ENCODE assay signal across 29 cellular contexts in genomic region chr22:28250036-28250695, GRCh38.
"Had no signal": no experiment of that assay in that cellular context is flagged by ENCODE, and none has a peak within 500 bp of the region (broad histone marks: within the 10 kb centered on the region; RNA-seq: fewer than 3 reads in every experiment).

No MANE protein-coding gene starts in this region.

- H3K4me1 Mint-ChIP-seq: activated naive CD4-positive, alpha-beta T cell treated with anti-CD3 and anti-CD28 coated beads, Interleukin-2, amount 50 U/mL, for 24 hours; activated naive CD8-positive, alpha-beta T cell treated with anti-CD3 and anti-CD28 coated beads, Interleukin-2, amount 10 ng/mL, durations not matched to agents 7 days and 5 days; activated T-helper 17 cell treated with anti-CD3 and anti-CD28 coated beads, Interleukin-2, amount 50 U/mL, for 72 hours had no signal

- H3K4me2 ChIP-seq: PC-9 had no signal

- H3K36me3 Mint-ChIP-seq: activated naive CD8-positive, alpha-beta T cell treated with anti-CD3 and anti-CD28 coated beads, Interleukin-2, amount 10 ng/mL, durations not matched to agents 7 days and 5 days had no signal

- H2AFZ ChIP-seq: PC-9 had no signal

- H3K4me3 Mint-ChIP-seq: activated CD4-positive, alpha-beta T cell treated with anti-CD3 and anti-CD28 coated beads, Interleukin-2, amount 10 ng/mL, durations not matched to agents 24 days and 14 days; activated CD8-positive, alpha-beta T cell treated with anti-CD3 and anti-CD28 coated beads for 36 hours; activated naive CD4-positive, alpha-beta T cell treated with anti-CD3 and anti-CD28 coated beads, Interleukin-2, amount 50 U/mL, for 24 hours; activated naive CD8-positive, alpha-beta T cell treated with anti-CD3 and anti-CD28 coated beads, Interleukin-2, amount 10 ng/mL, durations not matched to agents 7 days and 5 days; activated T-cell treated with anti-CD3 and anti-CD28 coated beads, Interleukin-2, amount 50 U/mL, for 72 hours; activated T-helper 17 cell treated with anti-CD3 and anti-CD28 coated beads, Interleukin-2, amount 50 U/mL, for 72 hours; T-helper 1 cell treated with Interleukin-12 subunit alpha and Interleukin-12 subunit beta and Interleukin-4 antibody, amounts not matched to agents 30 μg/mL and 1 μg/mL, for 36 hours; T-helper 2 cell treated with Interferon-gamma antibody and Interleukin-4, amounts not matched to agents 5 μg/mL and 100 μg/mL, for 36 hours had no signal

- FAIRE-seq: RCC 7860, TTC549 had no signal

- DNase-seq: activated CD4-positive, alpha-beta T cell treated with anti-CD3 and anti-CD28 coated beads, Interleukin-2, amount 10 ng/mL, durations not matched to agents 24 days and 14 days; activated CD4-positive, alpha-beta T cell treated with anti-CD3 and anti-CD28 coated beads, Interleukin-2, amount 50 U/mL, for 4 hours; activated CD8-positive, alpha-beta T cell treated with anti-CD3 and anti-CD28 coated beads for 36 hours; activated gamma-delta T cell; activated naive CD4-positive, alpha-beta T cell treated with Interleukin-2 at 50 U/mL for 16 hours; activated naive CD8-positive, alpha-beta T cell treated with anti-CD3 and anti-CD28 coated beads, Interleukin-2, amount 10 ng/mL, durations not matched to agents 7 days and 5 days; activated T-cell treated with anti-CD3 and anti-CD28 coated beads, Interleukin-2, amount 50 U/mL, for 1 hour; activated T-cell treated with anti-CD3 and anti-CD28 coated beads, Interleukin-2, amount 50 U/mL, for 72 hours; Karpas-422; KBM-7; NCI-H1105; NCI-H1417 treated with DMSO at 0.1 percent for 48 hours; NCI-H187 treated with DMSO at 0.1 percent for 48 hours; NCI-H2081; NCI-H2171 treated with DMSO at 0.1 percent for 48 hours; NCI-H2227 treated with DMSO at 0.1 percent for 48 hours; NCI-H446 treated with DMSO at 0.1 percent for 48 hours; NCI-H524; NCI-H82; PC-9; SIG-M5 had no signal

- H3K4me3 ChIP-seq: PC-9 had no signal

- ATAC-seq: activated CD8-positive, alpha-beta T cell treated with anti-CD3 and anti-CD28 coated beads for 36 hours; activated T-cell treated with anti-CD3 and anti-CD28 coated beads, Interleukin-2, amount 50 U/mL, for 72 hours; activated T-helper 17 cell treated with anti-CD3 and anti-CD28 coated beads, Interleukin-2, amount 50 U/mL, for 72 hours; Right ventricle myocardium inferior had no signal

- H3K27me3 Mint-ChIP-seq: activated CD8-positive, alpha-beta T cell treated with anti-CD3 and anti-CD28 coated beads for 36 hours; activated naive CD8-positive, alpha-beta T cell treated with anti-CD3 and anti-CD28 coated beads, Interleukin-2, amount 10 ng/mL, durations not matched to agents 7 days and 5 days had no signal

- H3K27ac ChIP-seq: PC-9, RWPE1 had no signal

- H3K9me3 Mint-ChIP-seq: activated CD4-positive, alpha-beta T cell treated with anti-CD3 and anti-CD28 coated beads, Interleukin-2, amount 10 ng/mL, durations not matched to agents 24 days and 14 days; activated CD8-positive, alpha-beta T cell treated with anti-CD3 and anti-CD28 coated beads for 36 hours; activated naive CD4-positive, alpha-beta T cell treated with anti-CD3 and anti-CD28 coated beads, Interleukin-2, amount 50 U/mL, for 24 hours; activated naive CD8-positive, alpha-beta T cell treated with anti-CD3 and anti-CD28 coated beads, Interleukin-2, amount 10 ng/mL, durations not matched to agents 7 days and 5 days; activated T-cell treated with anti-CD3 and anti-CD28 coated beads, Interleukin-2, amount 50 U/mL, for 72 hours; activated T-helper 17 cell treated with anti-CD3 and anti-CD28 coated beads, Interleukin-2, amount 50 U/mL, for 72 hours; T-helper 1 cell treated with Interleukin-12 subunit alpha and Interleukin-12 subunit beta and Interleukin-4 antibody, amounts not matched to agents 30 μg/mL and 1 μg/mL, for 36 hours; T-helper 2 cell treated with Interferon-gamma antibody and Interleukin-4, amounts not matched to agents 5 μg/mL and 100 μg/mL, for 36 hours had no signal

- H3K27ac Mint-ChIP-seq: activated CD4-positive, alpha-beta T cell treated with anti-CD3 and anti-CD28 coated beads, Interleukin-2, amount 10 ng/mL, durations not matched to agents 24 days and 14 days; activated CD8-positive, alpha-beta T cell treated with anti-CD3 and anti-CD28 coated beads for 36 hours; activated naive CD4-positive, alpha-beta T cell treated with anti-CD3 and anti-CD28 coated beads, Interleukin-2, amount 50 U/mL, for 24 hours; activated naive CD8-positive, alpha-beta T cell treated with anti-CD3 and anti-CD28 coated beads, Interleukin-2, amount 10 ng/mL, durations not matched to agents 7 days and 5 days; activated T-cell treated with anti-CD3 and anti-CD28 coated beads, Interleukin-2, amount 50 U/mL, for 72 hours; activated T-helper 17 cell treated with anti-CD3 and anti-CD28 coated beads, Interleukin-2, amount 50 U/mL, for 72 hours; T-helper 1 cell treated with Interleukin-12 subunit alpha and Interleukin-12 subunit beta and Interleukin-4 antibody, amounts not matched to agents 30 μg/mL and 1 μg/mL, for 36 hours; T-helper 2 cell treated with Interferon-gamma antibody and Interleukin-4, amounts not matched to agents 5 μg/mL and 100 μg/mL, for 36 hours had no signal
